ENCODE assay signal across 28 cellular contexts in genomic region chr5:1056611-1057484, GRCh38. TPM values are rescaled to one million over a fixed set of nuclear protein-coding genes. Genes with fewer than 3 reads are reported as not detected.
DNase-seq lines count a peak whose midpoint lies in the region; ATAC-seq and TF ChIP-seq lines count a peak whose summit lies in the region.
"Had no signal": no experiment of that assay in that cellular context is flagged by ENCODE, and none has a peak within 500 bp of the region (broad histone marks: within the 10 kb centered on the region; RNA-seq: fewer than 3 reads in every experiment).

No MANE protein-coding gene starts in this region.

- H3K4me3 ChIP-seq in right atrium auricular region (no peak overlapping the region), H7 (ENCODE audit: insufficient read depth, low read depth, low read length) (no peak overlapping the region), right cardiac atrium (ENCODE audit: low read length) (no peak overlapping the region)
- H3K4me3 ChIP-seq: A549, GM12878, PC-9 had no signal

- no peak overlapping the region for H3K4me3 Mint-ChIP-seq in stimulated activated effector memory CD8-positive, alpha-beta T cell treated with anti-CD3 and anti-CD28 coated beads, Interleukin-12 subunit alpha, Interleukin-12 subunit beta, amount 100 ng/mL, for 72 hours
- no peak overlapping the region for H3K4me3 Mint-ChIP-seq in endothelial cell (ENCODE audit: unreplicated experiment)
- H3K4me3 Mint-ChIP-seq: CD8-positive, alpha-beta T cell; IgD-negative memory B cell had no signal

- intact Hi-C loops in Right ventricle myocardium superior (cut with DNase I) (no loop called here), right cardiac atrium (cut with DNase I) (no loop called here)

- H3K4me1 ChIP-seq in right atrium auricular region (no peaks in the 10 kb centered on the region), right cardiac atrium (ENCODE audit: control insufficient read depth, insufficient read depth, low read length) (no peaks in the 10 kb centered on the region)
- H3K4me1 ChIP-seq: A549, Caco-2 had no signal

- H3K36me3 Mint-ChIP-seq in stimulated activated effector memory CD8-positive, alpha-beta T cell treated with anti-CD3 and anti-CD28 coated beads, Interleukin-12 subunit alpha, Interleukin-12 subunit beta, amount 100 ng/mL, for 72 hours, result no peaks in the 10 kb centered on the region
- H3K36me3 Mint-ChIP-seq in endothelial cell (ENCODE audit: low read depth, unreplicated experiment), result peaks cover 6% of the 10 kb centered on the region

- H3K27me3 ChIP-seq in right atrium auricular region, result no peaks in the 10 kb centered on the region
- no peaks in the 10 kb centered on the region for H3K27me3 ChIP-seq in H7 (ENCODE audit: control insufficient read depth, insufficient read depth, low read length)
- H3K27me3 ChIP-seq in right cardiac atrium (ENCODE audit: control insufficient read depth, insufficient read depth), result no peaks in the 10 kb centered on the region

- 95% methylated on average over 27 of the region's 27 CpGs for WGBS in right cardiac atrium

- H3K27ac ChIP-seq in right atrium auricular region (no peak overlapping the region), right cardiac atrium (ENCODE audit: low read length) (no peak overlapping the region)
- H3K27ac ChIP-seq: A549, KMS-11, PC-9 had no signal

- no peak for ATAC-seq in Right ventricle myocardium superior (ENCODE audit: poor library complexity)
- no peak for ATAC-seq in right cardiac atrium
- peak; percentile 5 for ATAC-seq in stimulated activated effector memory CD8-positive, alpha-beta T cell treated with anti-CD3 and anti-CD28 coated beads, Interleukin-12 subunit alpha, Interleukin-12 subunit beta, amount 100 ng/mL, for 72 hours
- ATAC-seq: A549; CD8-positive, alpha-beta T cell; GM12878 had no signal

- no peaks in the 10 kb centered on the region for H3K9me3 Mint-ChIP-seq in stimulated activated effector memory CD8-positive, alpha-beta T cell treated with anti-CD3 and anti-CD28 coated beads, Interleukin-12 subunit alpha, Interleukin-12 subunit beta, amount 100 ng/mL, for 72 hours
- no peaks in the 10 kb centered on the region for H3K9me3 Mint-ChIP-seq in endothelial cell (ENCODE audit: unreplicated experiment)
- H3K9me3 Mint-ChIP-seq: CD8-positive, alpha-beta T cell; IgD-negative memory B cell had no signal

- H3K27ac Mint-ChIP-seq in stimulated activated effector memory CD8-positive, alpha-beta T cell treated with anti-CD3 and anti-CD28 coated beads, Interleukin-12 subunit alpha, Interleukin-12 subunit beta, amount 100 ng/mL, for 72 hours, result no peak overlapping the region
- no peak overlapping the region for H3K27ac Mint-ChIP-seq in endothelial cell (ENCODE audit: unreplicated experiment)
- H3K27ac Mint-ChIP-seq: CD8-positive, alpha-beta T cell; IgD-negative memory B cell had no signal

- H3K9me3 ChIP-seq in right atrium auricular region (no peaks in the 10 kb centered on the region), right cardiac atrium (ENCODE audit: control insufficient read depth, low read length) (no peaks in the 10 kb centered on the region)
- H3K9me3 ChIP-seq: A549, Caco-2 had no signal

- peaks cover 5% of the 10 kb centered on the region for H3K27me3 Mint-ChIP-seq in endothelial cell (ENCODE audit: unreplicated experiment)
- H3K27me3 Mint-ChIP-seq: IgD-negative memory B cell had no signal

- peaks cover 68% of the 10 kb centered on the region for H3K36me3 ChIP-seq in right atrium auricular region
- peaks cover 1% of the 10 kb centered on the region for H3K36me3 ChIP-seq in H7 (replicated peaks; ENCODE audit: control insufficient read depth, insufficient read depth, low read length)

- H3K4me1 Mint-ChIP-seq in stimulated activated effector memory CD8-positive, alpha-beta T cell treated with anti-CD3 and anti-CD28 coated beads, Interleukin-12 subunit alpha, Interleukin-12 subunit beta, amount 100 ng/mL, for 72 hours, result no peaks in the 10 kb centered on the region
- no peaks in the 10 kb centered on the region for H3K4me1 Mint-ChIP-seq in endothelial cell (ENCODE audit: unreplicated experiment)
- H3K4me1 Mint-ChIP-seq: IgD-negative memory B cell had no signal

- peak; percentile 39 for DNase-seq in Right ventricle myocardium superior
- no peak for DNase-seq in right atrium auricular region (ENCODE audit: low spot score)
- peak; percentile 65 for DNase-seq in H7
- peak; percentile 11 to 49 (median 41) for DNase-seq in right cardiac atrium
- DNase-seq in stimulated activated effector memory CD8-positive, alpha-beta T cell treated with anti-CD3 and anti-CD28 coated beads, Interleukin-12 subunit alpha, Interleukin-12 subunit beta, amount 100 ng/mL, for 72 hours (ENCODE audit: low spot score in 2 of 2), result no peak
- DNase-seq in activated naive CD4-positive, alpha-beta T cell treated with anti-CD3 and anti-CD28 coated beads, Interleukin-2, amount 50 U/mL, for 16 hours, result no peak
- no peak for DNase-seq in endothelial cell (ENCODE audit: low spot score)
- DNase-seq: AML-193; C1 segment of cervical spinal cord; Caco-2; CD8-positive, alpha-beta T cell; DMS 273 treated with DMSO at 0.1 percent for 48 hours; DMS79; EL; GDM1; GOT3; HCEC 1CT; MM.1S; NCI-H1694; NCI-H2029 treated with DMSO at 0.1 percent for 48 hours; NCI-H446 treated with DMSO at 0.1 percent for 48 hours; NCI-H526; PC-9; SHP77 treated with DMSO at 0.1 percent for 48 hours had no signal

- no peak for TF ChIP-seq CTCF in right atrium auricular region (IDR thresholded peaks at IDR 0.05)
- no peak for TF ChIP-seq CTCF in endothelial cell (IDR thresholded peaks at IDR 0.05; ENCODE audit: unreplicated experiment)

RNA-seq across cellular contexts. Expression of gene NKD2, which starts 48.2 kb away (rescaled TPM):
- total RNA-seq in Right ventricle myocardium superior (2.8 TPM), right atrium auricular region (1 to 10 TPM; 2.4 to 2.8 TPM), right cardiac atrium (1 to 10 TPM; 1.9 to 8.6 (median 3.1) TPM), endothelial cell (ENCODE audit: unreplicated experiment) (1.8 TPM)
- total RNA-seq in H7 (2014; rRNA removed; shearing (Covaris generic)), result 4.9 and 5.7 TPM in 2 replicates
- 2.6 TPM for polyA plus RNA-seq in right cardiac atrium
- polyA plus RNA-seq: IgD-negative memory B cell had no signal

RNA-seq across cellular contexts. Expression of gene SLC12A7, which starts 55.0 kb away (rescaled TPM):
- 172 TPM for total RNA-seq in Right ventricle myocardium superior
- 10 to 100 TPM; 28.5 to 42.3 TPM for total RNA-seq in right atrium auricular region
- total RNA-seq in H7 (2014; rRNA removed; shearing (Covaris generic)), result 17.7 and 19.8 TPM in 2 replicates
- total RNA-seq in right cardiac atrium, result 10 to 100 TPM; 57.2 to 80.5 (median 65.6) TPM
- polyA plus RNA-seq in right cardiac atrium, result 28.5 TPM
- 24.5 TPM for total RNA-seq in endothelial cell (ENCODE audit: unreplicated experiment)

Comparison
In these comparisons a context has a peak if more than half of its experiments do, and no peak if none do; other contexts are left out.
1. DNase-seq: peak in Right ventricle myocardium superior (single experiment), H7 (single experiment) and right cardiac atrium (3 of 3); none in right atrium auricular region (single experiment), stimulated activated effector memory CD8-positive, alpha-beta T cell treated with anti-CD3 and anti-CD28 coated beads, Interleukin-12 subunit alpha, Interleukin-12 subunit beta, amount 100 ng/mL, for 72 hours (0 of 2), activated naive CD4-positive, alpha-beta T cell treated with anti-CD3 and anti-CD28 coated beads, Interleukin-2, amount 50 U/mL, for 16 hours (single experiment) and endothelial cell (single experiment).